ENCODE assay signal across 1 cellular context in the genomic region with DNA sequence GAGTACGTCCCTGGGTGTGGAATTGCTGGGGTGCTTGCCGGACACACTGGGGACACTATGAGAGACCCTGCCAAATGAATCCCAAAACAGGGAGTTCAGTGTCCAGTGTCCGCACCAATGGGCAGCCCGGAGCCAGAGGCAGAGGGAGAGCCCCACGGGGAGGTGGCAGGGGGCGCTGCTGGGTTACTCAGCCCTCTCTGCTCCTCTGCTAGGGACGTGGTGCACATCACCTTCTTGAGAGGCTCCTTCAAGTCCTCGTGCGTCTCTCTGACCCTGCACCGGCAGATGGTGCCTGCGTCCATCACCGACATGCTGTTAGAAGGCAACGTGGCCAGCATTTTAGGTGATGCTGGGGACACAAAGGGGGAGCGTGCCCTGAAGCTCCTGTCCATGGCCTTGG.
TF ChIP-seq lines count a peak whose summit lies in the region.

No MANE protein-coding gene starts in this region.

TF ChIP-seq in H1, 55 proteins besides CTCF, POLR2A, EP300 and RAD21:
- TF ChIP-seq RNF2 (IDR thresholded peaks at IDR 0.05; ENCODE audit: borderline replicate concordance, low read depth, low read length, missing control alignments, poor library complexity, severe bottlenecking), result no peak
- no peak for TF ChIP-seq KDM1A (IDR thresholded peaks at IDR 0.05; ENCODE audit: borderline replicate concordance, low read length)
- TF ChIP-seq KDM5A (IDR thresholded peaks at IDR 0.05; ENCODE audit: low read length), result no peak
- TF ChIP-seq, protein P1, sequence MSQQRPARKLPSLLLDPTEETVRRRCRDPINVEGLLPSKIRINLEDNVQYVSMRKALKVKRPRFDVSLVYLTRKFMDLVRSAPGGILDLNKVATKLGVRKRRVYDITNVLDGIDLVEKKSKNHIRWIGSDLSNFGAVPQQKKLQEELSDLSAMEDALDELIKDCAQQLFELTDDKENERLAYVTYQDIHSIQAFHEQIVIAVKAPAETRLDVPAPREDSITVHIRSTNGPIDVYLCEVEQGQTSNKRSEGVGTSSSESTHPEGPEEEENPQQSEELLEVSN (IDR thresholded peaks at IDR 0.05), result 0 out of 2 replicates have a peak, but pooled peaks have one; percentile 23
- peak; percentile 34; the same call in 1 of the 2 replicates for TF ChIP-seq GABPA (IDR thresholded peaks at IDR 0.05; ENCODE audit: borderline replicate concordance, insufficient read depth, low read length)
- no peak for TF ChIP-seq HDAC6 (IDR thresholded peaks at IDR 0.05; ENCODE audit: low read depth, low read length)
- TF ChIP-seq EGR1 (IDR thresholded peaks at IDR 0.05; ENCODE audit: borderline replicate concordance, low read depth, low read length), result no peak
- TF ChIP-seq, protein P2, sequence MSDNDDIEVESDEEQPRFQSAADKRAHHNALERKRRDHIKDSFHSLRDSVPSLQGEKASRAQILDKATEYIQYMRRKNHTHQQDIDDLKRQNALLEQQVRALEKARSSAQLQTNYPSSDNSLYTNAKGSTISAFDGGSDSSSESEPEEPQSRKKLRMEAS (IDR thresholded peaks at IDR 0.05), result peak; percentile 47; the same call in 1 of the 2 replicates
- no peak for TF ChIP-seq SIN3A (conservative IDR thresholded peaks at IDR 0.05 in 1 of 2, IDR thresholded peaks at IDR 0.05 in 1 of 2; ENCODE audit: low read depth in 1 of 2, low read length in 2 of 2)
- no peak for TF ChIP-seq YY1 (IDR thresholded peaks at IDR 0.05; ENCODE audit: low read depth, low read length)
- no peak for TF ChIP-seq CHD1 (IDR thresholded peaks at IDR 0.05; ENCODE audit: low read depth, low read length)
- TF ChIP-seq, protein P3, sequence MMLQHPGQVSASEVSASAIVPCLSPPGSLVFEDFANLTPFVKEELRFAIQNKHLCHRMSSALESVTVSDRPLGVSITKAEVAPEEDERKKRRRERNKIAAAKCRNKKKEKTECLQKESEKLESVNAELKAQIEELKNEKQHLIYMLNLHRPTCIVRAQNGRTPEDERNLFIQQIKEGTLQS (IDR thresholded peaks at IDR 0.05; ENCODE audit: insufficient read depth, low read depth, low read length), result no peak
- no peak for TF ChIP-seq SAP30 (IDR thresholded peaks at IDR 0.05; ENCODE audit: insufficient read depth, insufficient replicate concordance, low read length)
